Comparison of ENCODE assay signal across 8 cellular contexts in genomic region chr17:19645608-19646250, GRCh38. TPM values are rescaled to one million over a fixed set of nuclear protein-coding genes. Genes with fewer than 3 reads are reported as not detected.
DNase-seq lines count a peak whose midpoint lies in the region; ATAC-seq lines count a peak whose summit lies in the region.

No MANE protein-coding gene starts in this region.

- peaks cover 40% of the 10 kb centered on the region for H3K4me1 Mint-ChIP-seq in activated naive CD8-positive, alpha-beta T cell treated with anti-CD3 and anti-CD28 coated beads for 36 hours

- H3K4me3 Mint-ChIP-seq in activated naive CD8-positive, alpha-beta T cell treated with anti-CD3 and anti-CD28 coated beads for 36 hours, result no peak overlapping the region

- no peak for ATAC-seq in activated CD4-positive, CD25-positive, alpha-beta regulatory T cell treated with anti-CD3 and anti-CD28 coated beads, Interleukin-2, amount 50 U/mL, for 24 hours
- no peak for ATAC-seq in HG03432 (IDR thresholded peaks at IDR 0.05; ENCODE audit: unreplicated experiment)

- peak; percentile 23 for DNase-seq in activated CD4-positive, CD25-positive, alpha-beta regulatory T cell treated with anti-CD3 and anti-CD28 coated beads, Interleukin-2, amount 50 U/mL, for 16 hours (ENCODE audit: low read depth, low spot score)
- DNase-seq in SHP77 treated with DMSO at 0.1 percent for 48 hours (lab: John Stamatoyannopoulos, UW), result peak; percentile 30
- DNase-seq in activated naive CD8-positive, alpha-beta T cell treated with anti-CD3 and anti-CD28 coated beads for 36 hours, result peak; percentile 48
- DNase-seq in islet precursor cell, result peak; percentile 70
- DNase-seq in stimulated activated CD8-positive, alpha-beta memory T cell treated with anti-CD3 and anti-CD28 coated beads, Interleukin-12 subunit alpha, Interleukin-12 subunit beta, amount 100 ng/mL, for 24 hours (ENCODE audit: extremely low read depth), result peak; percentile 8
- no peak for DNase-seq in NCI-H187 (lab: John Stamatoyannopoulos, UW)

- no peaks in the 10 kb centered on the region for H3K9me3 Mint-ChIP-seq in activated naive CD8-positive, alpha-beta T cell treated with anti-CD3 and anti-CD28 coated beads for 36 hours

- H3K27me3 Mint-ChIP-seq in activated naive CD8-positive, alpha-beta T cell treated with anti-CD3 and anti-CD28 coated beads for 36 hours, result peaks cover 4% of the 10 kb centered on the region

- H3K36me3 Mint-ChIP-seq in activated naive CD8-positive, alpha-beta T cell treated with anti-CD3 and anti-CD28 coated beads for 36 hours, result no peaks in the 10 kb centered on the region

- H3K27ac Mint-ChIP-seq in activated naive CD8-positive, alpha-beta T cell treated with anti-CD3 and anti-CD28 coated beads for 36 hours, result no peak overlapping the region

RNA-seq across cellular contexts. Expression of gene ALDH3A2, which starts 2.8 kb away (rescaled TPM):
- 10 to 100 TPM; 22.0 to 26.0 TPM for total RNA-seq in activated naive CD8-positive, alpha-beta T cell treated with anti-CD3 and anti-CD28 coated beads for 36 hours

Comparison
In these comparisons a context has a peak if more than half of its experiments do, and no peak if none do; other contexts are left out.
1. DNase-seq: peak in activated CD4-positive, CD25-positive, alpha-beta regulatory T cell treated with anti-CD3 and anti-CD28 coated beads, Interleukin-2, amount 50 U/mL, for 16 hours (single experiment), SHP77 treated with DMSO at 0.1 percent for 48 hours (single experiment), activated naive CD8-positive, alpha-beta T cell treated with anti-CD3 and anti-CD28 coated beads for 36 hours (single experiment), islet precursor cell (single experiment) and stimulated activated CD8-positive, alpha-beta memory T cell treated with anti-CD3 and anti-CD28 coated beads, Interleukin-12 subunit alpha, Interleukin-12 subunit beta, amount 100 ng/mL, for 24 hours (single experiment); none in NCI-H187 (0 of 2).